In the genomic region with DNA sequence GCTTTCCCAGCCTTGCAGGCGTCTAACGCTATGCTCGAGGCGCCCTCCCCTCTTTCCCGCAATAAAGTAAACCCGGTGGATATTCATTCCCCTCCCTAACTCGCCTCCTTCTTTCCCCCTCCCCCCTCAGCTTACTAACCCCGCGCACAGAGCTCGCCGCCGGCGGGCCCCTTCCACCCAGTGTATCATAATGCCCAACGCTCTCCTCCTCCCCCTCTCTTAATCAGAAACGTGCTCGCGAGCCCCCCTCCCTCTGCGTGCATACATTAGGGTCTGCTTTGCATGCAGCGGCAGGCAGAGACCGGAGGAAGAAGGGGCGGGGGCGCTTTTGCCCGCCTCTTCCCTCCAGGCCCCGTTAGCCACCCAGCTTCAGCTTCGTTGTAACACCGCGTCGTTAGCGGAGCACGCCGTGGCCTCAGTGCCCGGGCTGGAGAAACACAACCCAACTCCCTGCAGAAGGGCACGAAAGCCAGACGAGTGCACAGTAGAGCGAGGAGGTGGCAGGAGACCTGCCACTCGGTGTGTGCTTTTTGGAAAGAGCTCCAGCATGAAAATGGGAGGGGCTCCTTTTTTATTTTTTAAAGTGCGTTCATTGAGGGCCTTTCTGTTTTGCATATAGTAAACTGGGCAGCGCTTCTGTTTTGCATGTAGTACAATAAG, we compare ENCODE assay signal across 1 cellular context.
A peak's percentile ranks its signal among the peaks of the same experiment; 100 is the strongest.
TF ChIP-seq lines count a peak whose summit lies in the region.

No MANE protein-coding gene starts in this region.

TF ChIP-seq in H1, 55 proteins besides CTCF, POLR2A, EP300 and RAD21:
- TF ChIP-seq, protein P1, sequence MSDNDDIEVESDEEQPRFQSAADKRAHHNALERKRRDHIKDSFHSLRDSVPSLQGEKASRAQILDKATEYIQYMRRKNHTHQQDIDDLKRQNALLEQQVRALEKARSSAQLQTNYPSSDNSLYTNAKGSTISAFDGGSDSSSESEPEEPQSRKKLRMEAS (IDR thresholded peaks at IDR 0.05), result peak; percentile 77
- TF ChIP-seq CBX8 (IDR thresholded peaks at IDR 0.05; ENCODE audit: borderline replicate concordance, low read depth, low read length), result no peak
- no peak for TF ChIP-seq TAF7 (optimal IDR thresholded peaks at IDR 0.05; ENCODE audit: borderline replicate concordance, low read depth, low read length)
- no peak for TF ChIP-seq SP4 (IDR thresholded peaks at IDR 0.05; ENCODE audit: low read length)
- 0 out of 2 replicates have a peak, but pooled peaks have one; percentile 26 for TF ChIP-seq YY1 (IDR thresholded peaks at IDR 0.05; ENCODE audit: low read depth, low read length)
- TF ChIP-seq BRCA1 (IDR thresholded peaks at IDR 0.05; ENCODE audit: low read depth, low read length), result no peak
- no peak for TF ChIP-seq NRF1 (IDR thresholded peaks at IDR 0.05; ENCODE audit: low read depth, low read length)
- no peak for TF ChIP-seq RFX5 (IDR thresholded peaks at IDR 0.05; ENCODE audit: borderline replicate concordance, low read depth, low read length)
- TF ChIP-seq TAF1 (IDR thresholded peaks at IDR 0.05; ENCODE audit: low read depth, low read length), result peak; percentile 60
- no peak for TF ChIP-seq HDAC2 (IDR thresholded peaks at IDR 0.05; ENCODE audit: borderline replicate concordance in 1 of 2, low read depth in 2 of 2, low read length in 2 of 2)
- no peak for TF ChIP-seq SRF (IDR thresholded peaks at IDR 0.05; ENCODE audit: low read depth, low read length)
- TF ChIP-seq POLR2AphosphoS5 (IDR thresholded peaks at IDR 0.05; ENCODE audit: low read depth, low read length), result peak; percentile 3
- no peak for TF ChIP-seq ASH2L (IDR thresholded peaks at IDR 0.05; ENCODE audit: low read length)
- TF ChIP-seq HDAC6 (IDR thresholded peaks at IDR 0.05; ENCODE audit: low read depth, low read length), result no peak
- peak; percentile 22; the same call in 1 of the 2 replicates for TF ChIP-seq GTF2F1 (IDR thresholded peaks at IDR 0.05; ENCODE audit: borderline replicate concordance, low read depth, low read length)
- no peak for TF ChIP-seq POU5F1 (IDR thresholded peaks at IDR 0.05; ENCODE audit: low read depth, low read length)
- TF ChIP-seq RXRA (IDR thresholded peaks at IDR 0.05; ENCODE audit: insufficient read depth, low read depth, low read length), result 0 out of 2 replicates have a peak, but pooled peaks have one; percentile 36
- no peak for TF ChIP-seq GABPA (IDR thresholded peaks at IDR 0.05; ENCODE audit: borderline replicate concordance, insufficient read depth, low read length)
- peak; percentile 68 for TF ChIP-seq E2F6 (IDR thresholded peaks at IDR 0.05)
- TF ChIP-seq MAFK (IDR thresholded peaks at IDR 0.05; ENCODE audit: low read depth, low read length), result no peak
- TF ChIP-seq SAP30 (IDR thresholded peaks at IDR 0.05; ENCODE audit: insufficient read depth, insufficient replicate concordance, low read length), result no peak
- TF ChIP-seq RNF2 (IDR thresholded peaks at IDR 0.05; ENCODE audit: borderline replicate concordance, low read depth, low read length, missing control alignments, poor library complexity, severe bottlenecking), result no peak
- 0 out of 2 replicates have a peak, but pooled peaks have one; percentile 25 for TF ChIP-seq TCF12 (IDR thresholded peaks at IDR 0.05; ENCODE audit: low read depth, low read length)
- TF ChIP-seq BCL11A (IDR thresholded peaks at IDR 0.05; ENCODE audit: low read depth in 2 of 2, low read length in 2 of 2), result no peak
- TF ChIP-seq JUND (IDR thresholded peaks at IDR 0.05; ENCODE audit: low read length), result no peak
- peak; percentile 50 for TF ChIP-seq PHF8 (conservative IDR thresholded peaks at IDR 0.05; ENCODE audit: low read depth, low read length)
TF ChIP-seq in H1: peak in this region for 9.
